Comparison of ENCODE assay signal across 28 cellular contexts in genomic region chr10:11527068-11527467, GRCh38.
A peak's percentile ranks its signal among the peaks of the same experiment; 100 is the strongest.
DNase-seq lines count a peak whose midpoint lies in the region; ATAC-seq and TF ChIP-seq lines count a peak whose summit lies in the region.
"Had no signal": no experiment of that assay in that cellular context is flagged by ENCODE, and none has a peak within 500 bp of the region (broad histone marks: within the 10 kb centered on the region; RNA-seq: fewer than 3 reads in every experiment).

No MANE protein-coding gene starts in this region.

- peaks cover 15% of the 10 kb centered on the region for H3K4me1 ChIP-seq in HEK293 (ENCODE audit: control insufficient read depth, insufficient read depth, low read length)
- H3K4me1 ChIP-seq: BE2C, colonic mucosa, psoas muscle had no signal

- no peaks in the 10 kb centered on the region for H3K36me3 Mint-ChIP-seq in activated CD8-positive, alpha-beta memory T cell treated with anti-CD3 and anti-CD28 coated beads, Interleukin-2, amount 10 ng/mL, durations not matched to agents 7 days and 5 days
- H3K36me3 Mint-ChIP-seq in activated naive CD8-positive, alpha-beta T cell treated with anti-CD3 and anti-CD28 coated beads, Interleukin-2, amount 50 U/mL, for 24 hours (ENCODE audit: low read depth), result peaks cover 3% of the 10 kb centered on the region
- H3K36me3 Mint-ChIP-seq in nephron progenitor cell (ENCODE audit: low read depth), result peaks cover 43% of the 10 kb centered on the region
- H3K36me3 Mint-ChIP-seq: activated CD4-positive, alpha-beta memory T cell treated with anti-CD3 and anti-CD28 coated beads for 36 hours had no signal

- H3K27ac ChIP-seq in HEK293 (ENCODE audit: extremely low read depth, low read depth, low read length), result no peak overlapping the region
- H3K27ac ChIP-seq: colonic mucosa, psoas muscle, SJCRH30, vagina had no signal

- peak overlapping the region; percentile 17 for H3K27ac Mint-ChIP-seq in activated CD8-positive, alpha-beta memory T cell treated with anti-CD3 and anti-CD28 coated beads, Interleukin-2, amount 10 ng/mL, durations not matched to agents 7 days and 5 days
- peak overlapping the region; percentile 1 for H3K27ac Mint-ChIP-seq in activated naive CD8-positive, alpha-beta T cell treated with anti-CD3 and anti-CD28 coated beads, Interleukin-2, amount 50 U/mL, for 24 hours
- peak overlapping the region; percentile 83 for H3K27ac Mint-ChIP-seq in nephron progenitor cell
- H3K27ac Mint-ChIP-seq: activated CD4-positive, alpha-beta memory T cell treated with anti-CD3 and anti-CD28 coated beads for 36 hours; activated naive CD4-positive, alpha-beta T cell treated with anti-CD3 and anti-CD28 coated beads, Interleukin-2, amount 50 U/mL, for 72 hours; endodermal cell; mesothelial cell of epicardium had no signal

- no peak overlapping the region for H3K4me3 ChIP-seq in HEK293 (ENCODE audit: low read depth, low read length)
- H3K4me3 ChIP-seq: colonic mucosa, psoas muscle, SJCRH30, vagina had no signal

- H3K4me3 Mint-ChIP-seq in activated CD8-positive, alpha-beta memory T cell treated with anti-CD3 and anti-CD28 coated beads, Interleukin-2, amount 10 ng/mL, durations not matched to agents 7 days and 5 days, result peak overlapping the region; percentile 61
- H3K4me3 Mint-ChIP-seq in activated naive CD8-positive, alpha-beta T cell treated with anti-CD3 and anti-CD28 coated beads, Interleukin-2, amount 50 U/mL, for 24 hours, result no peak overlapping the region
- H3K4me3 Mint-ChIP-seq in nephron progenitor cell, result no peak overlapping the region
- H3K4me3 Mint-ChIP-seq: activated CD4-positive, alpha-beta memory T cell treated with anti-CD3 and anti-CD28 coated beads for 36 hours; endodermal cell; mesothelial cell of epicardium had no signal

- no peak for ATAC-seq in activated CD8-positive, alpha-beta memory T cell treated with anti-CD3 and anti-CD28 coated beads, Interleukin-2, amount 10 ng/mL, durations not matched to agents 7 days and 5 days
- no peak for ATAC-seq in activated naive CD8-positive, alpha-beta T cell treated with anti-CD3 and anti-CD28 coated beads, Interleukin-2, amount 50 U/mL, for 24 hours
- ATAC-seq in GM18870 (IDR thresholded peaks at IDR 0.05; ENCODE audit: unreplicated experiment), result no peak
- ATAC-seq: activated naive CD4-positive, alpha-beta T cell treated with anti-CD3 and anti-CD28 coated beads, Interleukin-2, amount 50 U/mL, for 72 hours; left cardiac atrium; Panc1; psoas muscle had no signal

- H3K4me1 Mint-ChIP-seq in activated CD8-positive, alpha-beta memory T cell treated with anti-CD3 and anti-CD28 coated beads, Interleukin-2, amount 10 ng/mL, durations not matched to agents 7 days and 5 days, result peaks cover 14% of the 10 kb centered on the region
- peaks cover 33% of the 10 kb centered on the region for H3K4me1 Mint-ChIP-seq in activated naive CD8-positive, alpha-beta T cell treated with anti-CD3 and anti-CD28 coated beads, Interleukin-2, amount 50 U/mL, for 24 hours
- H3K4me1 Mint-ChIP-seq in nephron progenitor cell, result peaks cover 26% of the 10 kb centered on the region

- H3K9me3 ChIP-seq in HEK293 (ENCODE audit: control insufficient read depth, insufficient read depth, low read depth, low read length), result no peaks in the 10 kb centered on the region
- H3K9me3 ChIP-seq: BE2C, colonic mucosa, psoas muscle, SJCRH30, vagina had no signal

- no peaks in the 10 kb centered on the region for H3K9me3 Mint-ChIP-seq in activated CD8-positive, alpha-beta memory T cell treated with anti-CD3 and anti-CD28 coated beads, Interleukin-2, amount 10 ng/mL, durations not matched to agents 7 days and 5 days (ENCODE audit: low read depth)
- no peaks in the 10 kb centered on the region for H3K9me3 Mint-ChIP-seq in activated naive CD8-positive, alpha-beta T cell treated with anti-CD3 and anti-CD28 coated beads, Interleukin-2, amount 50 U/mL, for 24 hours
- no peaks in the 10 kb centered on the region for H3K9me3 Mint-ChIP-seq in nephron progenitor cell
- H3K9me3 Mint-ChIP-seq: activated CD4-positive, alpha-beta memory T cell treated with anti-CD3 and anti-CD28 coated beads for 36 hours; activated naive CD4-positive, alpha-beta T cell treated with anti-CD3 and anti-CD28 coated beads, Interleukin-2, amount 50 U/mL, for 72 hours; brain; endodermal cell; mesothelial cell of epicardium had no signal

- POLR2A ChIA-PET in HEK293 (lab: Yijun Ruan, JAX), result no interaction called here

- no peak for DNase-seq in activated CD8-positive, alpha-beta memory T cell treated with anti-CD3 and anti-CD28 coated beads, Interleukin-2, amount 10 ng/mL, durations not matched to agents 7 days and 5 days
- no peak for DNase-seq in activated CD8-positive, alpha-beta memory T cell treated with anti-CD3 and anti-CD28 coated beads for 24 hours
- DNase-seq in activated naive CD8-positive, alpha-beta T cell treated with anti-CD3 and anti-CD28 coated beads, Interleukin-2, amount 50 U/mL, for 24 hours, result no peak
- DNase-seq in nephron progenitor cell (no peak), cerebellar nuclear complex (lab: John Stamatoyannopoulos, UW) (no peak), GDM1 (lab: John Stamatoyannopoulos, UW) (no peak)
- DNase-seq: 8988T; activated CD4-positive, alpha-beta memory T cell treated with anti-CD3 and anti-CD28 coated beads for 36 hours; BE2C; Calu3; colonic mucosa; endodermal cell; KBM-7; left cardiac atrium; NCI-H187; NCI-H226; NCI-H82; psoas muscle; SJCRH30; small intestine; stimulated activated CD4-positive, alpha-beta T cell treated with anti-CD3 and anti-CD28 coated beads, Interleukin-2, amount 100 ng/mL, for 48 hours had no signal

- TF ChIP-seq CTCF in HEK293 (tag by site-specific recombination; IDR thresholded peaks at IDR 0.05) (no peak), nephron progenitor cell (IDR thresholded peaks at IDR 0.05) (no peak)

- CTCF ChIA-PET in activated CD8-positive, alpha-beta memory T cell treated with anti-CD3 and anti-CD28 coated beads, Interleukin-2, amount 10 ng/mL, durations not matched to agents 7 days and 5 days (lab: Charles Lee), result interaction anchor here (0.8 to 1.0 kb wide), 3 partner anchors 11 to 231 kb away, joined by 3 to 4 read pairs (median 4); no protein-coding TSS in a partner anchor
- CTCF ChIA-PET in HEK293 (lab: Yijun Ruan, JAX), result interaction anchor here (0.9 kb wide), 1 partner anchor 198 kb away, joined by 4 read pairs; no protein-coding TSS in a partner anchor

- H3K27me3 Mint-ChIP-seq in activated CD8-positive, alpha-beta memory T cell treated with anti-CD3 and anti-CD28 coated beads, Interleukin-2, amount 10 ng/mL, durations not matched to agents 7 days and 5 days, result no peaks in the 10 kb centered on the region
- no peaks in the 10 kb centered on the region for H3K27me3 Mint-ChIP-seq in activated naive CD8-positive, alpha-beta T cell treated with anti-CD3 and anti-CD28 coated beads, Interleukin-2, amount 50 U/mL, for 24 hours
- peaks cover 3% of the 10 kb centered on the region for H3K27me3 Mint-ChIP-seq in nephron progenitor cell (ENCODE audit: low read depth, poor library complexity)
- H3K27me3 Mint-ChIP-seq: activated CD4-positive, alpha-beta memory T cell treated with anti-CD3 and anti-CD28 coated beads for 36 hours; brain had no signal

- H3K36me3 ChIP-seq in HEK293 (ENCODE audit: control insufficient read depth in 2 of 2, insufficient read depth in 1 of 2, low read length in 2 of 2), result peaks cover 0 to 3% of the 10 kb centered on the region in 2 experiments; a peak in 1 of 3 replicates
- H3K36me3 ChIP-seq: BE2C, colonic mucosa, vagina had no signal

TF ChIP-seq in HEK293, 187 proteins besides CTCF, POLR2A, EP300 and RAD21:
- TF ChIP-seq ZSCAN23 (tag by site-specific recombination; IDR thresholded peaks at IDR 0.05) (no peak), ZBTB26 (tag by site-specific recombination; optimal IDR thresholded peaks at IDR 0.05) (no peak), PRDM1 (tag by site-specific recombination; IDR thresholded peaks at IDR 0.05) (no peak), ZNF623 (tag by site-specific recombination; IDR thresholded peaks at IDR 0.05) (peak; percentile 96), ZNF146 (tag by site-specific recombination; IDR thresholded peaks at IDR 0.05) (no peak), ZNF704 (tag by site-specific recombination; IDR thresholded peaks at IDR 0.05) (no peak), ZNF621 (tag by site-specific recombination; IDR thresholded peaks at IDR 0.05) (no peak), ZNF366 (tag by site-specific recombination; conservative IDR thresholded peaks at IDR 0.05) (no peak)

Comparison
In these comparisons a context has a peak if more than half of its experiments do, and no peak if none do; other contexts are left out.
1. H3K27ac Mint-ChIP-seq: peak in every context shown above with its lines; median percentile 83 in nephron progenitor cell; 17 in activated CD8-positive, alpha-beta memory T cell treated with anti-CD3 and anti-CD28 coated beads, Interleukin-2, amount 10 ng/mL, durations not matched to agents 7 days and 5 days; 1 in activated naive CD8-positive, alpha-beta T cell treated with anti-CD3 and anti-CD28 coated beads, Interleukin-2, amount 50 U/mL, for 24 hours.